In genomic region chr21:45138199-45139002, GRCh38 we compare ENCODE assay signal across 8 cellular contexts.
DNase-seq lines count a peak whose midpoint lies in the region; ATAC-seq and TF ChIP-seq lines count a peak whose summit lies in the region.

No MANE protein-coding gene starts in this region.

- peak; percentile 59 for TF ChIP-seq CTCF in liver (IDR thresholded peaks at IDR 0.05; ENCODE audit: low read depth, low read length, missing input control)

- no peak for ATAC-seq in HG02571 (IDR thresholded peaks at IDR 0.05; ENCODE audit: unreplicated experiment)

- peak; percentile 33 to 69 for TF ChIP-seq RAD21 in liver (IDR thresholded peaks at IDR 0.05)

- H3K4me3 ChIP-seq in liver (ENCODE audit: low read depth in 1 of 3, low read length in 3 of 3), result no peak overlapping the region

- no peaks in the 10 kb centered on the region for H3K27me3 ChIP-seq in liver (ENCODE audit: control insufficient read depth in 4 of 4, insufficient read depth in 4 of 4, low read length in 3 of 4)

- WGBS in liver, result 56% methylated on average over 12 of the region's 12 CpGs

- H3K9ac ChIP-seq in liver (ENCODE audit: low read depth in 1 of 2, low read length in 2 of 2), result no peak overlapping the region

- peak; percentile 5 for DNase-seq in NCI-H2029 treated with DMSO at 0.1 percent for 48 hours (lab: John Stamatoyannopoulos, UW)
- DNase-seq in NCI-H2029 (lab: John Stamatoyannopoulos, UW), result no peak
- peak; percentile 34 for DNase-seq in NCI-H1105 treated with DMSO at 0.1 percent for 48 hours (lab: John Stamatoyannopoulos, UW)
- peak; percentile 50 for DNase-seq in activated CD4-positive, CD25-positive, alpha-beta regulatory T cell treated with anti-CD3 and anti-CD28 coated beads, Interleukin-2, amount 50 U/mL, for 16 hours (ENCODE audit: low read depth, low spot score)
- DNase-seq in cerebellar cortex (ENCODE audit: low spot score), result peak; percentile 74
- peak; percentile 42 for DNase-seq in stimulated activated CD8-positive, alpha-beta memory T cell treated with anti-CD3 and anti-CD28 coated beads, Interleukin-12 subunit alpha, Interleukin-12 subunit beta, amount 100 ng/mL, for 24 hours (ENCODE audit: extremely low read depth)

- H3K36me3 ChIP-seq in liver (ENCODE audit: control insufficient read depth in 4 of 4, insufficient read depth in 3 of 4, low read depth in 1 of 4, low read length in 3 of 4), result no peaks in the 10 kb centered on the region

- no peaks in the 10 kb centered on the region for H3K4me1 ChIP-seq in liver (ENCODE audit: control insufficient read depth in 4 of 4, insufficient read depth in 4 of 4, low read length in 3 of 4)

- H3K27ac ChIP-seq in liver (ENCODE audit: low read depth in 1 of 2, low read length in 2 of 2), result no peak overlapping the region

- no peaks in the 10 kb centered on the region for H3K9me3 ChIP-seq in liver (ENCODE audit: control insufficient read depth in 4 of 4, low read length in 3 of 4)

TF ChIP-seq in liver, 16 proteins besides CTCF, POLR2A, EP300 and RAD21:
- TF ChIP-seq HNF4G (IDR thresholded peaks at IDR 0.05) (no peak), ATF3 (IDR thresholded peaks at IDR 0.05) (no peak), FOXA2 (IDR thresholded peaks at IDR 0.05) (no peak), YY1 (IDR thresholded peaks at IDR 0.05) (no peak), HNF4A (conservative IDR thresholded peaks at IDR 0.05) (no peak), FOXA1 (IDR thresholded peaks at IDR 0.05) (no peak), ZBTB33 (IDR thresholded peaks at IDR 0.05) (no peak), RXRA (IDR thresholded peaks at IDR 0.05) (no peak), NR2F2 (IDR thresholded peaks at IDR 0.05) (no peak), EGR1 (IDR thresholded peaks at IDR 0.05; ENCODE audit: low read depth in 2 of 2) (no peak), SP1 (IDR thresholded peaks at IDR 0.05) (no peak), REST (IDR thresholded peaks at IDR 0.05) (no peak), MAX (IDR thresholded peaks at IDR 0.05) (no peak), GABPA (IDR thresholded peaks at IDR 0.05 in 1 of 2, conservative IDR thresholded peaks at IDR 0.05 in 1 of 2) (no peak)
